ENCODE assay signal across 14 cellular contexts in genomic region chr5:173830421-173830820, GRCh38.
"Had no signal": no experiment of that assay in that cellular context is flagged by ENCODE, and none has a peak within 500 bp of the region (broad histone marks: within the 10 kb centered on the region; RNA-seq: fewer than 3 reads in every experiment).

No MANE protein-coding gene starts in this region.

- H3K27me3 Mint-ChIP-seq: activated naive CD8-positive, alpha-beta T cell; brain had no signal

- H3K36me3 ChIP-seq: neutrophil had no signal

- DNase-seq: activated gamma-delta T cell; activated T-cell treated with anti-CD3 and anti-CD28 coated beads, Interleukin-2, amount 50 U/mL, for 4 hours; endodermal cell; left colon; naive thymus-derived CD4-positive, alpha-beta T cell; right cardiac atrium; stimulated activated CD4-positive, alpha-beta T cell treated with anti-CD3 and anti-CD28 coated beads, Interleukin-1b, Interleukin-23, amount 100 ng/mL, for 48 hours; stimulated activated naive CD4-positive, alpha-beta T cell; substantia nigra; trophoblast cell had no signal

- H3K36me3 Mint-ChIP-seq: brain had no signal

- H3K27ac ChIP-seq: neutrophil had no signal

- H3K9me3 ChIP-seq: neutrophil had no signal

- H3K4me3 ChIP-seq: lung had no signal

- H3K27me3 ChIP-seq: neutrophil had no signal

- H3K4me3 Mint-ChIP-seq: activated naive CD8-positive, alpha-beta T cell; activated T-cell treated with anti-CD3 and anti-CD28 coated beads, Interleukin-2, amount 50 U/mL, for 4 hours; brain; endodermal cell; naive thymus-derived CD4-positive, alpha-beta T cell had no signal

- H3K27ac Mint-ChIP-seq: activated naive CD8-positive, alpha-beta T cell; endodermal cell; naive thymus-derived CD4-positive, alpha-beta T cell had no signal

- ATAC-seq: activated T-cell treated with anti-CD3 and anti-CD28 coated beads, Interleukin-2, amount 50 U/mL, for 4 hours; left colon; naive thymus-derived CD4-positive, alpha-beta T cell; right cardiac atrium had no signal
